In genomic region chr2:17910971-17911370, GRCh38 we compare ENCODE assay signal across 7 cellular contexts. TPM values are rescaled to one million over a fixed set of nuclear protein-coding genes. Genes with fewer than 3 reads are reported as not detected.
"Had no signal": no experiment of that assay in that cellular context is flagged by ENCODE, and none has a peak within 500 bp of the region (broad histone marks: within the 10 kb centered on the region; RNA-seq: fewer than 3 reads in every experiment).

No MANE protein-coding gene starts in this region.

- DNase-seq: H9, HCEC 1CT, IMR-90, KG1 had no signal

- H2AFZ ChIP-seq: GM23338 had no signal

- H3K4me2 ChIP-seq: GM23338 had no signal

- ATAC-seq: GM23338, K562 had no signal

- H3K4me3 ChIP-seq: GM23338, K562 had no signal

RNA-seq across cellular contexts. Expression of gene KCNS3, which starts 32.5 kb away (rescaled TPM):
- total RNA-seq: HT-29 had no signal
